27 cellular contexts compared by ENCODE assay signal in the genomic region with DNA sequence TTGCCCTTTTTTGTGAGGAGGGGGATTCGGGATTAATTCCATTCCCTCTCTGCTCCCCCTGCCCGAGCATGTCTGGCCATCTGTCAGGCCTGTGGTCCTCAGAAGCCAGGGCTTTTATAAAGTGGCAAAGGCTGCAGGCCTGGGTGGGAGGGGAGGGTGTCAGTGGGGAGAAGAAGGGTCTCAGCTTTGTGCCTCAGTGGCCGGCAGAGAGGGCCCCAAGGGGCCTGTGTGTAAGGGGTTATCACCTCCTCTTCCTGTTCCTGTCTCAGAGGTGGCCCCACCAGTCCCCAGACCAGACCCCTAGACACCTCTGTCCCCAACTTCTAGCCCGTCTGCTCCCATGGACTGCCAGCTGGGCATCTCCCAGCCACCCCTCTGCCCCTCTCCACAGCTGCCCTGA.
"Had no signal": no experiment of that assay in that cellular context is flagged by ENCODE, and none has a peak within 500 bp of the region (broad histone marks: within the 10 kb centered on the region; RNA-seq: fewer than 3 reads in every experiment).

No MANE protein-coding gene starts in this region.

- H3K27ac Mint-ChIP-seq: activated CD4-positive, alpha-beta memory T cell treated with anti-CD3 and anti-CD28 coated beads for 36 hours; activated naive CD8-positive, alpha-beta T cell treated with anti-CD3 and anti-CD28 coated beads, Interleukin-2, amount 50 U/mL, for 24 hours; dendritic cell treated with granulocyte-macrophage colony-stimulating factor and Interleukin-4, amounts not matched to agents 40 ng/mL and 50 ng/mL, for 4 days; nephron progenitor cell had no signal

- H3K27ac ChIP-seq: breast epithelium, pancreas, prostate gland, sigmoid colon had no signal

- H3K27me3 Mint-ChIP-seq: activated CD4-positive, alpha-beta memory T cell treated with anti-CD3 and anti-CD28 coated beads for 36 hours; activated naive CD4-positive, alpha-beta T cell treated with anti-CD3 and anti-CD28 coated beads, Interleukin-2, amount 50 U/mL, for 24 hours; activated naive CD8-positive, alpha-beta T cell treated with anti-CD3 and anti-CD28 coated beads, Interleukin-2, amount 50 U/mL, for 24 hours; activated T-cell treated with anti-CD3 and anti-CD28 coated beads, Interleukin-2, amount 50 U/mL, for 24 hours; dendritic cell treated with granulocyte-macrophage colony-stimulating factor and Interleukin-4, amounts not matched to agents 40 ng/mL and 50 ng/mL, for 4 days; T-cell had no signal

- H3K27me3 ChIP-seq: breast epithelium, gastrocnemius medialis, pancreas, sigmoid colon, tibial nerve had no signal

- H3K36me3 Mint-ChIP-seq: activated CD4-positive, alpha-beta memory T cell treated with anti-CD3 and anti-CD28 coated beads for 36 hours; activated naive CD4-positive, alpha-beta T cell treated with anti-CD3 and anti-CD28 coated beads, Interleukin-2, amount 50 U/mL, for 24 hours had no signal

- H3K9me3 Mint-ChIP-seq: activated CD4-positive, alpha-beta memory T cell treated with anti-CD3 and anti-CD28 coated beads for 36 hours; activated naive CD4-positive, alpha-beta T cell treated with anti-CD3 and anti-CD28 coated beads, Interleukin-2, amount 50 U/mL, for 24 hours; activated naive CD8-positive, alpha-beta T cell treated with anti-CD3 and anti-CD28 coated beads, Interleukin-2, amount 50 U/mL, for 24 hours; activated T-cell treated with anti-CD3 and anti-CD28 coated beads, Interleukin-2, amount 50 U/mL, for 24 hours; dendritic cell treated with granulocyte-macrophage colony-stimulating factor and Interleukin-4, amounts not matched to agents 40 ng/mL and 50 ng/mL, for 4 days; nephron progenitor cell; T-cell had no signal

- H3K4me3 Mint-ChIP-seq: activated CD4-positive, alpha-beta memory T cell treated with anti-CD3 and anti-CD28 coated beads for 36 hours; activated naive CD4-positive, alpha-beta T cell treated with anti-CD3 and anti-CD28 coated beads, Interleukin-2, amount 50 U/mL, for 24 hours; activated naive CD8-positive, alpha-beta T cell treated with anti-CD3 and anti-CD28 coated beads, Interleukin-2, amount 50 U/mL, for 24 hours; activated T-cell treated with anti-CD3 and anti-CD28 coated beads, Interleukin-2, amount 50 U/mL, for 24 hours; dendritic cell treated with granulocyte-macrophage colony-stimulating factor and Interleukin-4, amounts not matched to agents 40 ng/mL and 50 ng/mL, for 4 days; nephron progenitor cell; T-cell had no signal

- DNase-seq: activated CD4-positive, alpha-beta memory T cell treated with anti-CD3 and anti-CD28 coated beads for 36 hours; activated CD4-positive, alpha-beta T cell treated with anti-CD3 and anti-CD28 coated beads for 48 hours; activated CD4-positive, CD25-positive, alpha-beta regulatory T cell; activated CD8-positive, alpha-beta memory T cell treated with anti-CD3 and anti-CD28 coated beads, Interleukin-2, amount 50 U/mL, for 4 hours; activated gamma-delta T cell treated with Interleukin-2 at 50 U/mL for 16 hours; activated naive CD8-positive, alpha-beta T cell treated with anti-CD3 and anti-CD28 coated beads, Interleukin-2, amount 50 U/mL, for 24 hours; activated T-cell treated with anti-CD3 and anti-CD28 coated beads, Interleukin-2, amount 50 U/mL, for 24 hours; amygdala; central memory CD4-positive, alpha-beta T cell; gastrocnemius medialis; hippocampal formation; left cardiac atrium; left ventricle myocardium superior; nephron progenitor cell; nucleus accumbens; sigmoid colon; small intestine; stimulated activated CD4-positive, alpha-beta T cell treated with anti-CD3 and anti-CD28 coated beads, Interleukin-4, amount 100 ng/mL, for 4 hours; stimulated activated CD8-positive, alpha-beta memory T cell treated with anti-CD3 and anti-CD28 coated beads, Interleukin-4, amount 100 ng/mL, for 48 hours; stimulated activated naive CD4-positive, alpha-beta T cell treated with Interleukin-2 at 50 U/mL for 16 hours; T-cell had no signal

- ATAC-seq: activated naive CD8-positive, alpha-beta T cell treated with anti-CD3 and anti-CD28 coated beads, Interleukin-2, amount 50 U/mL, for 24 hours; gastrocnemius medialis; left cardiac atrium; left ventricle myocardium superior; pancreas; T-cell had no signal
